Comparison of ENCODE assay signal across 20 cellular contexts in genomic region chr6:128455959-128456358, GRCh38.
DNase-seq lines count a peak whose midpoint lies in the region; ATAC-seq, FAIRE-seq and TF ChIP-seq lines count a peak whose summit lies in the region.
"Had no signal": no experiment of that assay in that cellular context is flagged by ENCODE, and none has a peak within 500 bp of the region (broad histone marks: within the 10 kb centered on the region; RNA-seq: fewer than 3 reads in every experiment).

No MANE protein-coding gene starts in this region.

- peaks cover 28% of the 10 kb centered on the region for H3K4me1 ChIP-seq in HepG2 (ENCODE audit: insufficient read depth, low read length)
- peaks cover 0 to 4% (median 0%) of the 10 kb centered on the region in 4 donors for H3K4me1 ChIP-seq in right lobe of liver
- no peaks in the 10 kb centered on the region for H3K4me1 ChIP-seq in GM12878 (ENCODE audit: control insufficient read depth, insufficient read depth, low read length)
- H3K4me1 ChIP-seq in hepatocyte (ENCODE audit: insufficient read depth) = no peaks in the 10 kb centered on the region
- H3K4me1 ChIP-seq: BLaER1 treated with 17β-estradiol and CSF1 and Interleukin-3, amounts not matched to agents 10 nM and 100 nM had no signal

- TF ChIP-seq POLR2A in HepG2 (IDR thresholded peaks at IDR 0.05; ENCODE audit: insufficient read depth in 1 of 2, low read depth in 2 of 2, low read length in 2 of 2) (no peak), right lobe of liver (IDR thresholded peaks at IDR 0.05) (no peak), GM12878 (IDR thresholded peaks at IDR 0.05; ENCODE audit: low read depth, low read length) (no peak), lower leg skin (IDR thresholded peaks at IDR 0.05) (no peak)

- H3K27me3 ChIP-seq in HepG2 (ENCODE audit: control insufficient read depth in 1 of 2, insufficient read depth in 2 of 2, low read length in 2 of 2) (no peaks in the 10 kb centered on the region), right lobe of liver (no peaks in the 10 kb centered on the region), GM12878 (replicated peaks in 1 of 2; ENCODE audit: control insufficient read depth in 2 of 2, insufficient read depth in 2 of 2, low read length in 1 of 2) (no peaks in the 10 kb centered on the region), hepatocyte (no peaks in the 10 kb centered on the region)
- H3K27me3 ChIP-seq: BLaER1 treated with 17β-estradiol and CSF1 and Interleukin-3, amounts not matched to agents 10 nM and 100 nM had no signal

- DNase-seq in HepG2 (ENCODE audit: low spot score) (no peak), right lobe of liver (no peak), GM12878 (ENCODE audit: low read depth, low spot score) (no peak), hepatocyte (ENCODE audit: low spot score) (no peak), AML-193 (lab: John Stamatoyannopoulos, UW) (no peak), NCI-H226 (no peak), lower leg skin (ENCODE audit: low spot score in 2 of 2) (no peak)
- DNase-seq: 8988T; CD8-positive, alpha-beta T cell; DMS 273 treated with DMSO at 0.1 percent for 48 hours; DMS53; DND-41; EL; H7 had no signal

- SMC1A ChIA-PET in GM12878 (lab: Charles Lee; ENCODE audit: uncharacterized antibody, unreplicated experiment) = no interaction called here

- peaks cover 10% of the 10 kb centered on the region for H4K20me1 ChIP-seq in HepG2 (ENCODE audit: insufficient read depth, low read length)
- H4K20me1 ChIP-seq in GM12878 (ENCODE audit: control insufficient read depth, insufficient read depth) = no peaks in the 10 kb centered on the region
- no peaks in the 10 kb centered on the region for H4K20me1 ChIP-seq in hepatocyte (ENCODE audit: insufficient read depth, poor library complexity, severe bottlenecking)
- H4K20me1 ChIP-seq: BLaER1 treated with 17β-estradiol and CSF1 and Interleukin-3, amounts not matched to agents 10 nM and 100 nM had no signal

- H3K4me2 ChIP-seq in HepG2 (ENCODE audit: low read depth, low read length) (no peak overlapping the region), GM12878 (ENCODE audit: control insufficient read depth, insufficient read depth) (no peak overlapping the region), hepatocyte (peak overlapping the region; percentile 17)
- H3K4me2 ChIP-seq: BLaER1 treated with 17β-estradiol and CSF1 and Interleukin-3, amounts not matched to agents 10 nM and 100 nM; GM23338 had no signal

- TF ChIP-seq CTCF in HepG2 (CRISPR knock-in tag; IDR thresholded peaks at IDR 0.05) (no peak), right lobe of liver (IDR thresholded peaks at IDR 0.05) (no peak), GM12878 (IDR thresholded peaks at IDR 0.05 in 2 of 3, conservative IDR thresholded peaks at IDR 0.05 in 1 of 3; ENCODE audit: control insufficient read depth in 2 of 3, extremely low read depth in 1 of 3, insufficient read depth in 1 of 3, low read depth in 3 of 3, low read length in 3 of 3) (no peak), hepatocyte (IDR thresholded peaks at IDR 0.05; ENCODE audit: poor library complexity) (no peak), lower leg skin (IDR thresholded peaks at IDR 0.05) (no peak)

- intact Hi-C loops in HepG2 (cut with micrococcal nuclease; ENCODE audit: unreplicated experiment) = no loop called here
- intact Hi-C loops in right lobe of liver (cut with DNase I) = no loop called here
- intact Hi-C loops in GM12878 (cut with micrococcal nuclease; ENCODE audit: unreplicated experiment) = no loop called here
- intact Hi-C loops in lower leg skin (cut with DNase I; ENCODE audit: low total_unique reads) = no loop called here

- no peak for TF ChIP-seq RAD21 in HepG2 (CRISPR knock-in tag; IDR thresholded peaks at IDR 0.05)
- TF ChIP-seq RAD21 in GM12878 (IDR thresholded peaks at IDR 0.05; ENCODE audit: insufficient read depth, low read depth, low read length) = no peak

- H3K79me2 ChIP-seq in HepG2 (ENCODE audit: insufficient read depth, low read length) = peaks cover 95% of the 10 kb centered on the region
- H3K79me2 ChIP-seq in GM12878 (ENCODE audit: control insufficient read depth, insufficient read depth, low read length) = no peaks in the 10 kb centered on the region
- H3K79me2 ChIP-seq in hepatocyte = peaks cover 82% of the 10 kb centered on the region

- WGBS in HepG2 (ENCODE audit: low lambda C conversion rate) = 99% methylated on average over 3 of the region's 3 CpGs
- WGBS in right lobe of liver (ENCODE audit: insufficient coverage, low coverage, low lambda C conversion rate, missing lambda C conversion rate) = 80% methylated on average over 3 of the region's 3 CpGs
- 0% methylated on average over 3 of the region's 3 CpGs for WGBS in GM12878 (ENCODE audit: insufficient coverage, insufficient replicate concordance, low lambda C conversion rate, missing lambda C conversion rate)
- 93% methylated on average over 3 of the region's 3 CpGs for WGBS in hepatocyte (ENCODE audit: low lambda C conversion rate, missing lambda C conversion rate)
- WGBS in lower leg skin, 2 donors = 84 to 89% methylated on average over 3 of the region's 3 CpGs

- no peak for ATAC-seq in HepG2
- no peak for ATAC-seq in right lobe of liver
- no peak for ATAC-seq in GM12878
- ATAC-seq: CD8-positive, alpha-beta T cell; GM23338; HCT116 had no signal

- H3K9me3 ChIP-seq in HepG2 (ENCODE audit: low read length) = no peaks in the 10 kb centered on the region
- H3K9me3 ChIP-seq in right lobe of liver = no peaks in the 10 kb centered on the region
- H3K9me3 ChIP-seq in GM12878 (replicated peaks; ENCODE audit: control insufficient read depth, insufficient read depth, low read length) = no peaks in the 10 kb centered on the region
- H3K9me3 ChIP-seq in hepatocyte (ENCODE audit: low read depth) = no peaks in the 10 kb centered on the region
- H3K9me3 ChIP-seq: BLaER1 treated with 17β-estradiol and CSF1 and Interleukin-3, amounts not matched to agents 10 nM and 100 nM had no signal

- H3K9ac ChIP-seq in HepG2 (ENCODE audit: insufficient read depth, low read depth, low read length) (no peak overlapping the region), GM12878 (ENCODE audit: control insufficient read depth, insufficient read depth, low read length) (no peak overlapping the region)
- H3K9ac ChIP-seq: BLaER1 treated with 17β-estradiol and CSF1 and Interleukin-3, amounts not matched to agents 10 nM and 100 nM had no signal

- H2AFZ ChIP-seq in HepG2 (ENCODE audit: low read length) (no peak overlapping the region), GM12878 (ENCODE audit: control insufficient read depth, low read depth, low read length) (no peak overlapping the region), hepatocyte (no peak overlapping the region)
- H2AFZ ChIP-seq: GM23338 had no signal

- RAD21 ChIA-PET in GM12878 (lab: Charles Lee; ENCODE audit: unreplicated experiment) = no interaction called here

- FAIRE-seq in HepG2 (lab: Jason Lieb, UNC) (no peak), GM12878 (lab: Jason Lieb, UNC) (no peak)
- FAIRE-seq: GM12891, GM19239, HTR-8/SVneo had no signal

- POLR2A ChIA-PET in HepG2 (lab: Yijun Ruan, JAX) = no interaction called here
- POLR2A ChIA-PET in GM12878 (lab: Charles Lee) = no interaction called here

- H3K4me3 ChIP-seq in HepG2 (replicated peaks in 1 of 3; ENCODE audit: insufficient read depth in 1 of 3, low read depth in 2 of 3, low read length in 3 of 3) (no peak overlapping the region), right lobe of liver (no peak overlapping the region), GM12878 (no peak overlapping the region), hepatocyte (no peak overlapping the region), lower leg skin (ENCODE audit: low read depth, poor library complexity, severe bottlenecking) (no peak overlapping the region)
- H3K4me3 ChIP-seq: BLaER1 treated with 17β-estradiol and CSF1 and Interleukin-3, amounts not matched to agents 10 nM and 100 nM; GM23338 had no signal

- H3K9me2 ChIP-seq in hepatocyte (replicated peaks; ENCODE audit: insufficient read depth) = no peaks in the 10 kb centered on the region

- no TSS peak for BruUV-seq in HepG2 (replicated peaks; lab: Mats Ljungman, UMichigan)
- BruUV-seq in GM12878 (replicated peaks; lab: Mats Ljungman, UMichigan) = no TSS peak

- no peak for TF ChIP-seq EP300 in HepG2 (IDR thresholded peaks at IDR 0.05; ENCODE audit: low read depth in 2 of 2, low read length in 2 of 2)
- TF ChIP-seq EP300 in HepG2 (CRISPR knock-in tag; IDR thresholded peaks at IDR 0.05; ENCODE audit: borderline replicate concordance) = no peak
- TF ChIP-seq EP300 in GM12878 (IDR thresholded peaks at IDR 0.05; ENCODE audit: borderline replicate concordance in 1 of 2, control insufficient read depth in 1 of 2, low read depth in 2 of 2, low read length in 2 of 2) = no peak

- in situ Hi-C loops in HepG2 (cut with HindIII; ENCODE audit: extremely low pct_ligation_motif_present, low pct_unique_long_range_greater_than_20kb) = no loop called here
- in situ Hi-C loops in GM12878 (cut with MboI) = no loop called here

- H3K27ac ChIP-seq in HepG2 (ENCODE audit: extremely low read length, insufficient read depth, low read length) (no peak overlapping the region), right lobe of liver (no peak overlapping the region), GM12878 (ENCODE audit: control insufficient read depth, insufficient read depth) (no peak overlapping the region), hepatocyte (peak overlapping the region; percentile 5)
- H3K27ac ChIP-seq: BLaER1 treated with 17β-estradiol and CSF1 and Interleukin-3, amounts not matched to agents 10 nM and 100 nM had no signal

- CTCF ChIA-PET in HepG2 (lab: Yijun Ruan, JAX; ENCODE audit: low intra/inter-chr PET ratio, low total read pairs) = no interaction called here
- CTCF ChIA-PET in GM12878 (lab: Yijun Ruan, JAX) = no interaction called here

- no peaks in the 10 kb centered on the region for H3K36me3 ChIP-seq in HepG2 (replicated peaks in 1 of 2; ENCODE audit: control insufficient read depth in 1 of 2, insufficient read depth in 2 of 2, low read length in 2 of 2)
- no peaks in the 10 kb centered on the region for H3K36me3 ChIP-seq in right lobe of liver
- no peaks in the 10 kb centered on the region for H3K36me3 ChIP-seq in GM12878 (ENCODE audit: control insufficient read depth in 2 of 2, insufficient read depth in 2 of 2, low read length in 1 of 2)
- no peaks in the 10 kb centered on the region for H3K36me3 ChIP-seq in hepatocyte (replicated peaks; ENCODE audit: insufficient read depth, low read depth)
- H3K36me3 ChIP-seq: BLaER1 treated with 17β-estradiol and CSF1 and Interleukin-3, amounts not matched to agents 10 nM and 100 nM had no signal

TF ChIP-seq in HepG2, 621 proteins besides CTCF, POLR2A, EP300 and RAD21 (continues in another document):
- TF ChIP-seq CREB1 (IDR thresholded peaks at IDR 0.05) (peak; percentile 24; the same call in 1 of the 2 replicates), CREB1 (CRISPR knock-in tag; IDR thresholded peaks at IDR 0.05) (no peak), ZKSCAN1 (IDR thresholded peaks at IDR 0.05; ENCODE audit: low read length) (peak; percentile 24; the same call in 1 of the 2 replicates)

TF ChIP-seq in GM12878, 131 proteins besides CTCF, POLR2A, EP300 and RAD21 (continues in another document):
- TF ChIP-seq MEF2B (IDR thresholded peaks at IDR 0.05; ENCODE audit: partially characterized antibody, poor library complexity, severe bottlenecking) = no peak
